ENCODE assay signal across 18 cellular contexts in the genomic region with DNA sequence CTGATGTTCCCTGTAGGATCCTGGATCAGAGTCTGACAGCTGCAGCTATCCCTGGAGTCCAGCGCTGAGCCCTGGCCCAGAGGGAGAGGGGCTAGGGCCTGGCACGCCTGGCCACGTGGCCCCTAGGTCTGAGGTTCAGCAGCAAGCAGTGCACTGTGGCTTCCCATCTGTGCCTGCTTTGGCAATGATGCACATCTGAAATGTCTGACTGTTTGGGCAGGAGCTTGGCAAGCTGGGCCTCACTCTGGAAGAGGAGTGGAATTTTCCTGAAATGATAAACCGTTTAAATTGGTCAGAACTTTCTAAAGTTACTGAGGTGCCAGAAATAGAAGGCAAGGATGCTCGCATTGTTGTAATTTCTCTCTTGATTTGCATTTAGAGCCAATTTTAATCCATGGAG. TPM values are rescaled to one million over a fixed set of nuclear protein-coding genes. Genes with fewer than 3 reads are reported as not detected.
DNase-seq lines count a peak whose midpoint lies in the region; ATAC-seq and TF ChIP-seq lines count a peak whose summit lies in the region.
"Had no signal": no experiment of that assay in that cellular context is flagged by ENCODE, and none has a peak within 500 bp of the region (broad histone marks: within the 10 kb centered on the region; RNA-seq: fewer than 3 reads in every experiment).

No MANE protein-coding gene starts in this region.

- no peak overlapping the region for H3K9ac ChIP-seq in SK-N-SH
- no peak overlapping the region for H3K9ac ChIP-seq in mesenchymal stem cell (ENCODE audit: low read length)
- H3K9ac ChIP-seq in trophoblast cell (ENCODE audit: low read length) = no peak overlapping the region
- H3K9ac ChIP-seq: BLaER1 treated with 17β-estradiol and CSF1 and Interleukin-3, amounts not matched to agents 10 nM and 100 nM had no signal

- POLR2A ChIA-PET in SK-N-SH (lab: Yijun Ruan, JAX) = interaction anchor here (0.7 kb wide), 1 partner anchor 183 kb away, joined by 3 read pairs; no protein-coding TSS in a partner anchor
- POLR2A ChIA-PET in naive thymus-derived CD4-positive, alpha-beta T cell (lab: Charles Lee) = no interaction called here

- no peaks in the 10 kb centered on the region for H3K36me3 Mint-ChIP-seq in naive thymus-derived CD4-positive, alpha-beta T cell
- H3K36me3 Mint-ChIP-seq: CD8-positive, alpha-beta memory T cell had no signal

- no peak overlapping the region for H3K4me3 ChIP-seq in SK-N-SH (ENCODE audit: low read depth in 2 of 2, low read length in 1 of 2)
- no peak overlapping the region for H3K4me3 ChIP-seq in adrenal gland
- H3K4me3 ChIP-seq in mesenchymal stem cell (ENCODE audit: insufficient read depth in 1 of 2, low read depth in 1 of 2, low read length in 2 of 2) = no peak overlapping the region
- H3K4me3 ChIP-seq in trophoblast cell (ENCODE audit: low read depth, low read length) = no peak overlapping the region
- H3K4me3 ChIP-seq in naive thymus-derived CD4-positive, alpha-beta T cell (ENCODE audit: low read length) = no peak overlapping the region
- H3K4me3 ChIP-seq: BLaER1 treated with 17β-estradiol and CSF1 and Interleukin-3, amounts not matched to agents 10 nM and 100 nM had no signal

- H3F3A ChIP-seq in SK-N-SH (replicated peaks; ENCODE audit: insufficient read depth) = no peaks in the 10 kb centered on the region

- H3K27ac ChIP-seq in SK-N-SH (ENCODE audit: low read depth in 2 of 2, low read length in 1 of 2) (no peak overlapping the region), adrenal gland (peak overlapping the region in 3 of 5 donors; percentile 47 to 78 (median 51)), mesenchymal stem cell (ENCODE audit: low read length, poor library complexity, severe bottlenecking) (peak overlapping the region; percentile 60), temporal lobe (ENCODE audit: low read depth, low read length) (peak overlapping the region; percentile 63), trophoblast cell (ENCODE audit: low read depth, low read length) (no peak overlapping the region)
- H3K27ac ChIP-seq in naive thymus-derived CD4-positive, alpha-beta T cell (ENCODE audit: low read depth, low read length) = no peak overlapping the region
- H3K27ac ChIP-seq: BLaER1 treated with 17β-estradiol and CSF1 and Interleukin-3, amounts not matched to agents 10 nM and 100 nM had no signal

- H4K8ac ChIP-seq in mesenchymal stem cell (ENCODE audit: low read length) (no peak overlapping the region), trophoblast cell (ENCODE audit: low read depth, low read length) (no peak overlapping the region)

- TF ChIP-seq CTCF in SK-N-SH (IDR thresholded peaks at IDR 0.05) (no peak), adrenal gland (IDR thresholded peaks at IDR 0.05) (no peak)

- H3K36me3 ChIP-seq in SK-N-SH (replicated peaks in 1 of 2; ENCODE audit: control insufficient read depth in 1 of 2, insufficient read depth in 2 of 2, low read length in 1 of 2) = no peaks in the 10 kb centered on the region
- H3K36me3 ChIP-seq in adrenal gland (replicated peaks in 1 of 2) = no peaks in the 10 kb centered on the region
- no peaks in the 10 kb centered on the region for H3K36me3 ChIP-seq in mesenchymal stem cell (ENCODE audit: control insufficient read depth in 1 of 2, insufficient read depth in 2 of 2, low read depth in 1 of 2, low read length in 2 of 2)
- no peaks in the 10 kb centered on the region for H3K36me3 ChIP-seq in trophoblast cell (ENCODE audit: control insufficient read depth in 1 of 2, insufficient read depth in 2 of 2, low read length in 2 of 2)
- H3K36me3 ChIP-seq in naive thymus-derived CD4-positive, alpha-beta T cell (ENCODE audit: control insufficient read depth in 2 of 3, insufficient read depth in 3 of 3, low read length in 3 of 3) = no peaks in the 10 kb centered on the region
- H3K36me3 ChIP-seq: BLaER1 treated with 17β-estradiol and CSF1 and Interleukin-3, amounts not matched to agents 10 nM and 100 nM had no signal

- TF ChIP-seq POLR2A in adrenal gland (IDR thresholded peaks at IDR 0.05) = peak in 1 of 2 donors; percentile 21

- TF ChIP-seq EP300 in SK-N-SH (IDR thresholded peaks at IDR 0.05; ENCODE audit: borderline replicate concordance in 1 of 2, low read depth in 1 of 2, low read length in 1 of 2) = no peak

- H2BK15ac ChIP-seq in mesenchymal stem cell (ENCODE audit: low read depth, poor library complexity, severe bottlenecking) = no peak overlapping the region

- no peak overlapping the region for H2AFZ ChIP-seq in SK-N-SH (ENCODE audit: low read depth)
- peak overlapping the region; percentile 8 for H2AFZ ChIP-seq in mesenchymal stem cell (ENCODE audit: low read depth, low read length)
- H2AFZ ChIP-seq in trophoblast cell (ENCODE audit: insufficient read depth, low read length, poor library complexity) = no peak overlapping the region

- peak overlapping the region; percentile 23 for H4K91ac ChIP-seq in mesenchymal stem cell (ENCODE audit: low read length)
- no peak overlapping the region for H4K91ac ChIP-seq in trophoblast cell (ENCODE audit: low read depth, low read length)

- no peaks in the 10 kb centered on the region for H3K4me1 Mint-ChIP-seq in naive thymus-derived CD4-positive, alpha-beta T cell
- H3K4me1 Mint-ChIP-seq: CD8-positive, alpha-beta memory T cell had no signal

- ATAC-seq in SK-N-SH treated with all-trans-retinoic acid at 6 μM for 48 hours (peak; percentile 26), HG02938 (IDR thresholded peaks at IDR 0.05; ENCODE audit: unreplicated experiment) (no peak)
- ATAC-seq in naive thymus-derived CD4-positive, alpha-beta T cell = no peak

- H3K14ac ChIP-seq in mesenchymal stem cell (ENCODE audit: low read length in 2 of 2) = no peak overlapping the region
- no peak overlapping the region for H3K14ac ChIP-seq in trophoblast cell (ENCODE audit: low read length)

- no peak for DNase-seq in SK-N-SH
- DNase-seq in adrenal gland = peak in 5 of 7 donors; percentile 42 to 66 (median 53)
- no peak for DNase-seq in mesenchymal stem cell
- DNase-seq in trophoblast cell = no peak
- DNase-seq in naive thymus-derived CD4-positive, alpha-beta T cell = no peak
- DNase-seq: 8988T; CD8-positive, alpha-beta memory T cell; DND-41; GDM1; Karpas-422; NCI-H1105 treated with DMSO at 0.1 percent for 48 hours; NCI-H187; NCI-H69; RPMI8226 had no signal

- H4K12ac ChIP-seq in trophoblast cell (ENCODE audit: low read depth, low read length) = no peak overlapping the region

- H3K18ac ChIP-seq in mesenchymal stem cell (ENCODE audit: low read depth in 1 of 2, low read length in 2 of 2) = peak overlapping the region in 1 of 2 experiments; percentile 62
- no peak overlapping the region for H3K18ac ChIP-seq in trophoblast cell (ENCODE audit: low read length)

- H3K4ac ChIP-seq in mesenchymal stem cell (ENCODE audit: low read depth in 1 of 2, low read length in 2 of 2) (no peak overlapping the region), trophoblast cell (ENCODE audit: low read depth, low read length) (no peak overlapping the region)

- CTCF ChIA-PET in SK-N-SH (lab: Yijun Ruan, JAX) = interaction anchor here (1.0 to 2.5 kb wide), 5 partner anchors 24 to 354 kb away, joined by 3 to 7 read pairs (median 6); no protein-coding TSS in a partner anchor
- CTCF ChIA-PET in naive thymus-derived CD4-positive, alpha-beta T cell (lab: Charles Lee) = no interaction called here

- H2AK5ac ChIP-seq in mesenchymal stem cell (ENCODE audit: low read length, severe bottlenecking) = peak overlapping the region; percentile 21
- no peak overlapping the region for H2AK5ac ChIP-seq in trophoblast cell (ENCODE audit: low read length)

- H3K4me1 ChIP-seq in SK-N-SH (ENCODE audit: control insufficient read depth in 1 of 2, insufficient read depth in 2 of 2, low read depth in 1 of 2, low read length in 1 of 2) = peaks cover 7 to 9% of the 10 kb centered on the region in 2 experiments; a peak in 1 of 4 replicates
- peaks cover 7 to 24% of the 10 kb centered on the region in 2 donors for H3K4me1 ChIP-seq in adrenal gland (replicated peaks in 1 of 2)
- H3K4me1 ChIP-seq in mesenchymal stem cell (ENCODE audit: control insufficient read depth, insufficient read depth, low read depth, low read length) = peaks cover 30% of the 10 kb centered on the region
- H3K4me1 ChIP-seq in trophoblast cell (ENCODE audit: control insufficient read depth in 1 of 2, insufficient read depth in 2 of 2, low read length in 2 of 2) = peaks cover under 1 to 8% of the 10 kb centered on the region in 2 experiments
- H3K4me1 ChIP-seq in naive thymus-derived CD4-positive, alpha-beta T cell (ENCODE audit: control insufficient read depth in 2 of 2, insufficient read depth in 2 of 2, low read length in 2 of 2) = no peaks in the 10 kb centered on the region
- H3K4me1 ChIP-seq: BLaER1 treated with 17β-estradiol and CSF1 and Interleukin-3, amounts not matched to agents 10 nM and 100 nM had no signal

- H3K27me3 Mint-ChIP-seq in naive thymus-derived CD4-positive, alpha-beta T cell = peaks cover 0 to 26% (median 0%) of the 10 kb centered on the region in 5 donors

- no peak overlapping the region for H3K27ac Mint-ChIP-seq in naive thymus-derived CD4-positive, alpha-beta T cell
- H3K27ac Mint-ChIP-seq: CD8-positive, alpha-beta memory T cell had no signal

- H3K23ac ChIP-seq in mesenchymal stem cell (ENCODE audit: low read length in 2 of 2) = no peak overlapping the region
- H3K23ac ChIP-seq in trophoblast cell (ENCODE audit: low read length) = no peak overlapping the region

- 73% methylated on average over 2 of the region's 5 CpGs for WGBS in SK-N-SH (ENCODE audit: low lambda C conversion rate)
- WGBS in adrenal gland, 4 donors = 61 to 76% (median 73%) methylated on average over 5 of the region's 5 CpGs
- WGBS in mesenchymal stem cell = 85% methylated on average over 5 of the region's 5 CpGs
- no CpG with 5 or more reads among the region's 5 CpGs for WGBS in trophoblast cell (ENCODE audit: extremely low coverage, insufficient coverage, insufficient read length)

- H3K9me2 ChIP-seq in SK-N-SH = no peaks in the 10 kb centered on the region

- H3K27me3 ChIP-seq in SK-N-SH (ENCODE audit: insufficient read depth) = no peaks in the 10 kb centered on the region
- H3K27me3 ChIP-seq in adrenal gland = no peaks in the 10 kb centered on the region
- no peaks in the 10 kb centered on the region for H3K27me3 ChIP-seq in mesenchymal stem cell (ENCODE audit: control insufficient read depth in 1 of 2, insufficient read depth in 1 of 2, low read length in 2 of 2)
- H3K27me3 ChIP-seq in trophoblast cell (ENCODE audit: insufficient read depth, low read length) = no peaks in the 10 kb centered on the region
- H3K27me3 ChIP-seq in naive thymus-derived CD4-positive, alpha-beta T cell (ENCODE audit: control insufficient read depth in 2 of 2, insufficient read depth in 2 of 2, low read length in 2 of 2) = no peaks in the 10 kb centered on the region
- H3K27me3 ChIP-seq: BLaER1 treated with 17β-estradiol and CSF1 and Interleukin-3, amounts not matched to agents 10 nM and 100 nM had no signal

- intact Hi-C loops in adrenal gland (cut with DNase I) = no loop called here
- intact Hi-C loops in naive thymus-derived CD4-positive, alpha-beta T cell (cut with micrococcal nuclease) = no loop called here

- H3K79me2 ChIP-seq in SK-N-SH (ENCODE audit: insufficient read depth) (no peaks in the 10 kb centered on the region), trophoblast cell (ENCODE audit: control insufficient read depth, insufficient read depth, low read length, poor library complexity) (no peaks in the 10 kb centered on the region)

- TF ChIP-seq RAD21 in SK-N-SH (IDR thresholded peaks at IDR 0.05; ENCODE audit: low read length) = no peak

- no peak overlapping the region for H3K4me3 Mint-ChIP-seq in naive thymus-derived CD4-positive, alpha-beta T cell
- H3K4me3 Mint-ChIP-seq: CD8-positive, alpha-beta memory T cell had no signal

- H3K79me1 ChIP-seq in mesenchymal stem cell (replicated peaks; ENCODE audit: low read length, poor library complexity, severe bottlenecking) (no peaks in the 10 kb centered on the region), trophoblast cell (ENCODE audit: low read length) (no peaks in the 10 kb centered on the region)

- H2BK120ac ChIP-seq in mesenchymal stem cell (ENCODE audit: low read depth, low read length) (no peak overlapping the region), trophoblast cell (ENCODE audit: insufficient read depth, low read length, poor library complexity) (no peak overlapping the region)

- H2BK12ac ChIP-seq in mesenchymal stem cell (ENCODE audit: low read length in 2 of 2) (peak overlapping the region in 1 of 2 experiments; percentile 51), trophoblast cell (ENCODE audit: low read length) (no peak overlapping the region)

- H3K4me2 ChIP-seq in SK-N-SH (no peak overlapping the region), mesenchymal stem cell (ENCODE audit: low read length, poor library complexity, severe bottlenecking) (no peak overlapping the region), trophoblast cell (ENCODE audit: low read length) (no peak overlapping the region)
- H3K4me2 ChIP-seq: BLaER1 treated with 17β-estradiol and CSF1 and Interleukin-3, amounts not matched to agents 10 nM and 100 nM had no signal

- H2BK5ac ChIP-seq in mesenchymal stem cell (ENCODE audit: low read depth, low read length, poor library complexity, severe bottlenecking) = no peak overlapping the region
- H2BK5ac ChIP-seq in trophoblast cell (ENCODE audit: low read depth, low read length, poor library complexity) = no peak overlapping the region

- H3K9me3 ChIP-seq in SK-N-SH (no peaks in the 10 kb centered on the region), adrenal gland (replicated peaks in 1 of 3) (no peaks in the 10 kb centered on the region), mesenchymal stem cell (ENCODE audit: control insufficient read depth, low read length) (no peaks in the 10 kb centered on the region), trophoblast cell (ENCODE audit: insufficient read depth, low read depth, low read length) (no peaks in the 10 kb centered on the region)
- H3K9me3 ChIP-seq in naive thymus-derived CD4-positive, alpha-beta T cell (ENCODE audit: control insufficient read depth in 2 of 3, low read length in 3 of 3) = no peaks in the 10 kb centered on the region
- H3K9me3 ChIP-seq: BLaER1 treated with 17β-estradiol and CSF1 and Interleukin-3, amounts not matched to agents 10 nM and 100 nM had no signal

- H4K20me1 ChIP-seq in SK-N-SH (ENCODE audit: insufficient read depth) = no peaks in the 10 kb centered on the region
- H4K20me1 ChIP-seq: BLaER1 treated with 17β-estradiol and CSF1 and Interleukin-3, amounts not matched to agents 10 nM and 100 nM had no signal

- H3K9me3 Mint-ChIP-seq in naive thymus-derived CD4-positive, alpha-beta T cell = no peaks in the 10 kb centered on the region
- H3K9me3 Mint-ChIP-seq: CD8-positive, alpha-beta memory T cell had no signal

RNA-seq across cellular contexts. Expression of gene MRPS22, which starts 48.8 kb away (rescaled TPM):
- polyA plus RNA-seq in SK-N-SH (2012; rRNA removed) (50.6 and 53.0 TPM in 2 replicates), adrenal gland (100 to 1,000 TPM in 1 of 3 donors, 10 to 100 TPM in 2; 50.7 to 186 (median 72.5) TPM)
- 56.5 and 72.9 TPM in 2 replicates for polyA plus RNA-seq in SK-N-SH (2012; cell fraction: cytosol; rRNA removed)
- 51.1 and 55.6 TPM in 2 replicates for polyA plus RNA-seq in SK-N-SH (2012; cell fraction: nucleus; rRNA removed)
- total RNA-seq in adrenal gland (100 to 1,000 TPM in 3 of 8 donors, 10 to 100 TPM in 5; 80.9 to 129 (median 95.5) TPM), temporal lobe (47.2 TPM)
- polyA plus RNA-seq in mesenchymal stem cell (2013, experiment 1 of 2) = 47.0 TPM
- 48.0 TPM for polyA plus RNA-seq in mesenchymal stem cell (2013, experiment 2 of 2)
- polyA plus RNA-seq in trophoblast cell (2013) = 54.2 and 55.0 TPM in 2 replicates
- total RNA-seq in naive thymus-derived CD4-positive, alpha-beta T cell = 10 to 100 TPM; 26.2 to 37.2 (median 36.3) TPM
- polyA plus RNA-seq in naive thymus-derived CD4-positive, alpha-beta T cell = 10 to 100 TPM; 45.5 to 47.0 TPM

Comparison
In these comparisons a context has a peak if more than half of its experiments do, and no peak if none do; other contexts are left out.
1. DNase-seq: peak in adrenal gland (5 of 7); none in SK-N-SH (single experiment), mesenchymal stem cell (single experiment), trophoblast cell (0 of 2) and naive thymus-derived CD4-positive, alpha-beta T cell (0 of 9).
2. H3K27ac ChIP-seq: peak in adrenal gland (3 of 5), mesenchymal stem cell (single experiment) and temporal lobe (single experiment); none in SK-N-SH (0 of 2), trophoblast cell (single experiment) and naive thymus-derived CD4-positive, alpha-beta T cell (single experiment).